ENCODE assay signal across 1 cellular context in the genomic region with DNA sequence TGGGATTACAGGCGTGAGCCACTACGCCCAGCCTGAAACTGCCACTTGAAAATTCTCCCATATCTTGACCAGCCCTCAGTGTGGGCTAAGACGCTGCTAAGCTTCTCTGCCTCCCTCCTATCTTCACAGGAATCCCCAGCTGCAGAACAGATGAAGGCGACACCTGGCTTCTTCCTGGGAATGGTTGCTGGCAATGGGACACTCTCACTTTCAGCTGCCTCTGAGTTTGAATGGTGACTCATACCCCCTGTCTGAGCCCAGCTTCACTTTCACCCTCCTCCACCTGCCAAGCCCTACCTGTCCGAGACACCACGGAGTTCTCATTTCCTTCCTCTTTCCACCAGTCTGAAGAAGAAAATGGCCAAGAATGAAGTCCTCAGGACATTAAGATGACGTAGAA.
TF ChIP-seq lines count a peak whose summit lies in the region.

No MANE protein-coding gene starts in this region.

TF ChIP-seq in K562, 482 proteins besides CTCF, POLR2A, EP300 and RAD21:
- TF ChIP-seq ZBTB1 (CRISPR knock-in tag; IDR thresholded peaks at IDR 0.05; ENCODE audit: borderline replicate concordance, low read depth), result no peak
- TF ChIP-seq POLR2H (tag; IDR thresholded peaks at IDR 0.05; ENCODE audit: low read depth), result no peak
- no peak for TF ChIP-seq ZFP91 (CRISPR knock-in tag; IDR thresholded peaks at IDR 0.05)
- no peak for TF ChIP-seq KLF13 (tag; IDR thresholded peaks at IDR 0.05; ENCODE audit: borderline replicate concordance, low read depth)
- TF ChIP-seq CREB3 (tag; conservative IDR thresholded peaks at IDR 0.05; ENCODE audit: low read depth), result no peak
- TF ChIP-seq, protein P1, sequence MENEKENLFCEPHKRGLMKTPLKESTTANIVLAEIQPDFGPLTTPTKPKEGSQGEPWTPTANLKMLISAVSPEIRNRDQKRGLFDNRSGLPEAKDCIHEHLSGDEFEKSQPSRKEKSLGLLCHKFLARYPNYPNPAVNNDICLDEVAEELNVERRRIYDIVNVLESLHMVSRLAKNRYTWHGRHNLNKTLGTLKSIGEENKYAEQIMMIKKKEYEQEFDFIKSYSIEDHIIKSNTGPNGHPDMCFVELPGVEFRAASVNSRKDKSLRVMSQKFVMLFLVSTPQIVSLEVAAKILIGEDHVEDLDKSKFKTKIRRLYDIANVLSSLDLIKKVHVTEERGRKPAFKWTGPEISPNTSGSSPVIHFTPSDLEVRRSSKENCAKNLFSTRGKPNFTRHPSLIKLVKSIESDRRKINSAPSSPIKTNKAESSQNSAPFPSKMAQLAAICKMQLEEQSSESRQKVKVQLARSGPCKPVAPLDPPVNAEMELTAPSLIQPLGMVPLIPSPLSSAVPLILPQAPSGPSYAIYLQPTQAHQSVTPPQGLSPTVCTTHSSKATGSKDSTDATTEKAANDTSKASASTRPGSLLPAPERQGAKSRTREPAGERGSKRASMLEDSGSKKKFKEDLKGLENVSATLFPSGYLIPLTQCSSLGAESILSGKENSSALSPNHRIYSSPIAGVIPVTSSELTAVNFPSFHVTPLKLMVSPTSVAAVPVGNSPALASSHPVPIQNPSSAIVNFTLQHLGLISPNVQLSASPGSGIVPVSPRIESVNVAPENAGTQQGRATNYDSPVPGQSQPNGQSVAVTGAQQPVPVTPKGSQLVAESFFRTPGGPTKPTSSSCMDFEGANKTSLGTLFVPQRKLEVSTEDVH (IDR thresholded peaks at IDR 0.05; ENCODE audit: low read depth, partially characterized antibody), result no peak
- no peak for TF ChIP-seq BMI1 (IDR thresholded peaks at IDR 0.05; ENCODE audit: low read length)
- TF ChIP-seq CREBBP (IDR thresholded peaks at IDR 0.05; ENCODE audit: low read depth, low read length), result no peak
- no peak for TF ChIP-seq BRF1 (IDR thresholded peaks at IDR 0.05; ENCODE audit: borderline replicate concordance, extremely low read depth, insufficient read length)
- no peak for TF ChIP-seq SMC3 (conservative IDR thresholded peaks at IDR 0.05; ENCODE audit: insufficient read depth, low read depth, low read length)
- no peak for TF ChIP-seq ZBED1 (IDR thresholded peaks at IDR 0.05)
- no peak for TF ChIP-seq RBM39 (optimal IDR thresholded peaks at IDR 0.05; ENCODE audit: low read depth, low read length)
- TF ChIP-seq ATF3 (IDR thresholded peaks at IDR 0.05), result peak; percentile 23; the same call in 1 of the 2 replicates
- no peak for TF ChIP-seq ATF3 (CRISPR knock-in tag; conservative IDR thresholded peaks at IDR 0.05)
- TF ChIP-seq DIDO1 (tag; IDR thresholded peaks at IDR 0.05; ENCODE audit: low read depth), result no peak
- TF ChIP-seq BDP1 (IDR thresholded peaks at IDR 0.05; ENCODE audit: insufficient read depth, insufficient read length), result no peak
- TF ChIP-seq JUND (IDR thresholded peaks at IDR 0.05; ENCODE audit: borderline replicate concordance, low read depth, low read length), result peak; percentile 30; the same call in 1 of the 2 replicates
- TF ChIP-seq JUND (tag; IDR thresholded peaks at IDR 0.05; ENCODE audit: borderline replicate concordance, low read depth, low read length), result peak; percentile 19; the same call in 1 of the 3 replicates
